Comparison of ENCODE assay signal across 8 cellular contexts in genomic region chr9:136694163-136694864, GRCh38. TPM values are rescaled to one million over a fixed set of nuclear protein-coding genes. Genes with fewer than 3 reads are reported as not detected.
DNase-seq lines count a peak whose midpoint lies in the region; ATAC-seq and TF ChIP-seq lines count a peak whose summit lies in the region.

No MANE protein-coding gene starts in this region.

- no peak overlapping the region for H3K4ac ChIP-seq in IMR-90 (ENCODE audit: low read depth, low read length)

- no peak for TF ChIP-seq POLR2A in IMR-90 (IDR thresholded peaks at IDR 0.05; ENCODE audit: low read depth, low read length)

- TF ChIP-seq CTCF in IMR-90 (conservative IDR thresholded peaks at IDR 0.05; ENCODE audit: low read depth, low read length) (peak; percentile 59), smooth muscle cell (IDR thresholded peaks at IDR 0.05; ENCODE audit: borderline replicate concordance, insufficient read depth, poor library complexity, severe bottlenecking) (peak; percentile 63)

- H3K79me1 ChIP-seq in IMR-90 (ENCODE audit: low read depth in 1 of 2, low read length in 2 of 2): no peaks in the 10 kb centered on the region

- peak; percentile 62 for TF ChIP-seq RAD21 in IMR-90 (IDR thresholded peaks at IDR 0.05; ENCODE audit: low read length)

- H3K79me2 ChIP-seq in smooth muscle cell (ENCODE audit: low read depth): no peaks in the 10 kb centered on the region

- DNase-seq in DMS 273 (lab: John Stamatoyannopoulos, UW; ENCODE audit: unreplicated experiment) (peak; percentile 74), DMS 273 treated with DMSO at 0.1 percent for 48 hours (lab: John Stamatoyannopoulos, UW) (no peak), IMR-90 (peak; percentile 18), left cardiac atrium (peak; percentile 72), smooth muscle cell (lab: John Stamatoyannopoulos, UW; ENCODE audit: unreplicated experiment) (no peak), cerebellar nuclear complex (lab: John Stamatoyannopoulos, UW) (no peak)
- no peak for DNase-seq in activated T-cell treated with anti-CD3 and anti-CD28 coated beads, Interleukin-2, amount 50 U/mL, for 4 hours
- no peak for DNase-seq in activated effector memory CD4-positive, alpha-beta T cell treated with anti-CD3 and anti-CD28 coated beads, Interleukin-2, amount 50 U/mL, for 16 hours

- H3K4me3 Mint-ChIP-seq in activated T-cell treated with anti-CD3 and anti-CD28 coated beads, Interleukin-2, amount 50 U/mL, for 4 hours: no peak overlapping the region

- dilution Hi-C loops in IMR-90 (cut with HindIII; ENCODE audit: low sequenced_read_pairs, unreplicated experiment): no loop called here

- H3K4me2 ChIP-seq in IMR-90 (ENCODE audit: low read depth, low read length) (no peak overlapping the region), smooth muscle cell (no peak overlapping the region)

- H2AK9ac ChIP-seq in IMR-90 (replicated peaks; ENCODE audit: low read depth, low read length, poor library complexity): no peak overlapping the region

- no peak overlapping the region for H2BK5ac ChIP-seq in IMR-90 (ENCODE audit: low read depth, low read length, poor library complexity, severe bottlenecking)

- H3K18ac ChIP-seq in IMR-90 (ENCODE audit: low read depth, low read length): no peak overlapping the region

- CTCF ChIA-PET in IMR-90 (lab: Yijun Ruan, JAX): interaction anchor here (0.8 to 1.0 kb wide), 2 partner anchors 14 to 209 kb away, joined by 3 read pairs; no protein-coding TSS in a partner anchor

- no peak overlapping the region for H4K5ac ChIP-seq in IMR-90 (ENCODE audit: low read depth, low read length)

- no peaks in the 10 kb centered on the region for H3K36me3 Mint-ChIP-seq in activated T-cell treated with anti-CD3 and anti-CD28 coated beads, Interleukin-2, amount 50 U/mL, for 4 hours (ENCODE audit: insufficient read depth)

- H3K27me3 ChIP-seq in IMR-90 (ENCODE audit: control insufficient read depth, insufficient read depth, low read length) (peaks cover 13% of the 10 kb centered on the region; the same call in 1 of the 2 replicates), smooth muscle cell (ENCODE audit: low read depth) (no peaks in the 10 kb centered on the region)

- H3K9me1 ChIP-seq in IMR-90 (ENCODE audit: insufficient read depth, low read length): no peaks in the 10 kb centered on the region

- H3K36me3 ChIP-seq in IMR-90 (ENCODE audit: control insufficient read depth, insufficient read depth, low read length) (no peaks in the 10 kb centered on the region), smooth muscle cell (ENCODE audit: low read depth) (no peaks in the 10 kb centered on the region)

- in situ Hi-C loops in IMR-90 (cut with MboI; ENCODE audit: low sequenced_read_pairs): no loop called here

- no peak overlapping the region for H3K14ac ChIP-seq in IMR-90 (replicated peaks; ENCODE audit: low read depth, low read length)

- peaks cover 21% of the 10 kb centered on the region for H3K27me3 Mint-ChIP-seq in activated T-cell treated with anti-CD3 and anti-CD28 coated beads, Interleukin-2, amount 50 U/mL, for 4 hours (ENCODE audit: low read depth)

- H3K27ac ChIP-seq in IMR-90 (ENCODE audit: insufficient read depth, low read length) (no peak overlapping the region), smooth muscle cell (ENCODE audit: low read depth) (peak overlapping the region; percentile 64)

- no peak overlapping the region for H4K91ac ChIP-seq in IMR-90 (ENCODE audit: insufficient read depth, low read depth, low read length)

- H3K9me3 Mint-ChIP-seq in activated T-cell treated with anti-CD3 and anti-CD28 coated beads, Interleukin-2, amount 50 U/mL, for 4 hours: no peaks in the 10 kb centered on the region

- ATAC-seq in IMR-90 (ENCODE audit: low read depth) (peak; percentile 82), left cardiac atrium (peak; percentile 35 to 60)
- peak; percentile 70 to 73 for ATAC-seq in activated T-cell treated with anti-CD3 and anti-CD28 coated beads, Interleukin-2, amount 50 U/mL, for 4 hours

- WGBS in IMR-90 (ENCODE audit: extremely low coverage in 2 of 2, insufficient read length in 1 of 2), 2 experiments: 43% methylated on average over 18 of the region's 32 CpGs; no CpG with 5 or more reads in 1 of the 2 experiments
- 54% methylated on average over 26 of the region's 32 CpGs for whole genome bisulfite sequencing in smooth muscle cell (ENCODE audit: low lambda C conversion rate)

- H2BK15ac ChIP-seq in IMR-90 (ENCODE audit: low read depth, low read length): no peak overlapping the region

- H4K20me1 ChIP-seq in IMR-90 (ENCODE audit: insufficient read depth, low read length) (no peaks in the 10 kb centered on the region), smooth muscle cell (ENCODE audit: low read depth) (no peaks in the 10 kb centered on the region)

- H2AFZ ChIP-seq in IMR-90 (replicated peaks; ENCODE audit: low read length, poor library complexity): no peak overlapping the region
- H2AFZ ChIP-seq in smooth muscle cell (ENCODE audit: low read depth): no peak overlapping the region

- H3K23ac ChIP-seq in IMR-90 (ENCODE audit: low read depth, low read length): no peak overlapping the region

- H2AK5ac ChIP-seq in IMR-90 (ENCODE audit: low read depth, low read length): no peak overlapping the region

- H4K8ac ChIP-seq in IMR-90 (ENCODE audit: low read depth in 2 of 2, low read length in 2 of 2): no peak overlapping the region

- H3K4me1 Mint-ChIP-seq in activated T-cell treated with anti-CD3 and anti-CD28 coated beads, Interleukin-2, amount 50 U/mL, for 4 hours (ENCODE audit: low read depth): peaks cover 2% of the 10 kb centered on the region

- H3K56ac ChIP-seq in IMR-90 (ENCODE audit: extremely low read depth, insufficient read depth, low read length): no peak overlapping the region

- H3K9me3 ChIP-seq in IMR-90 (ENCODE audit: control insufficient read depth, insufficient read depth, low read length) (no peaks in the 10 kb centered on the region), smooth muscle cell (replicated peaks; ENCODE audit: low read depth) (no peaks in the 10 kb centered on the region)

- H3K4me3 ChIP-seq in IMR-90 (ENCODE audit: insufficient read depth, low read depth, low read length) (no peak overlapping the region), smooth muscle cell (no peak overlapping the region)

- H2BK20ac ChIP-seq in IMR-90 (ENCODE audit: low read depth, low read length): no peak overlapping the region

- H3K4me1 ChIP-seq in IMR-90 (ENCODE audit: control insufficient read depth, insufficient read depth, low read length) (0 out of 2 replicates have a peak, but pooled peaks cover 2% of the 10 kb centered on the region), smooth muscle cell (ENCODE audit: low read depth) (no peaks in the 10 kb centered on the region)

- POLR2A ChIA-PET in IMR-90 (lab: Charles Lee; ENCODE audit: unreplicated experiment): no interaction called here

- H2BK120ac ChIP-seq in IMR-90 (ENCODE audit: low read depth, low read length): no peak overlapping the region

- BruUV-seq in IMR-90 (replicated peaks; lab: Mats Ljungman, UMichigan): no TSS peak

- H3K9ac ChIP-seq in IMR-90 (ENCODE audit: low read depth, low read length): no peak overlapping the region
- no peak overlapping the region for H3K9ac ChIP-seq in smooth muscle cell (ENCODE audit: low read depth)

- no peaks in the 10 kb centered on the region for H3F3A ChIP-seq in smooth muscle cell (ENCODE audit: low read depth)

- intact Hi-C loops in IMR-90 (cut with micrococcal nuclease): no loop called here
- intact Hi-C loops in left cardiac atrium (cut with DNase I): loop anchor here (5.0 to 10.0 kb wide), 2 partner anchors 47 to 50 kb away; no protein-coding TSS in a partner anchor

RNA-seq across cellular contexts. Expression of gene AGPAT2, which starts 7.1 kb away (rescaled TPM):
- total RNA-seq in IMR-90 (2012; rRNA removed) (16.1 and 18.9 TPM in 2 replicates), left cardiac atrium (100 to 1,000 TPM; 154 TPM), smooth muscle cell (42.9 and 48.6 TPM in 2 replicates)
- polyA plus RNA-seq in IMR-90 (2012; rRNA removed) (37.2 and 39.5 TPM in 2 replicates), smooth muscle cell (105 and 122 TPM in 2 replicates)
- 22.2 and 63.1 TPM in 2 replicates for polyA plus RNA-seq in IMR-90 (2012; cell fraction: cytosol; rRNA removed)
- 54.0 and 103 TPM in 2 replicates for polyA plus RNA-seq in IMR-90 (2012; cell fraction: nucleus; rRNA removed; ENCODE audit: low replicate concordance)
- total RNA-seq in activated T-cell treated with anti-CD3 and anti-CD28 coated beads, Interleukin-2, amount 50 U/mL, for 4 hours: 10 to 100 TPM; 11.4 to 14.3 (median 11.7) TPM

RNA-seq across cellular contexts. Expression of gene DIPK1B, which starts 18.1 kb away (rescaled TPM):
- total RNA-seq in IMR-90 (2012; rRNA removed): 3.1 and 3.4 TPM in 2 replicates
- 7.1 and 8.5 TPM in 2 replicates for polyA plus RNA-seq in IMR-90 (2012; rRNA removed)
- polyA plus RNA-seq in IMR-90 (2012; cell fraction: cytosol; rRNA removed): 7.2 and 17.0 TPM in 2 replicates
- 9.5 and 25.7 TPM in 2 replicates for polyA plus RNA-seq in IMR-90 (2012; cell fraction: nucleus; rRNA removed; ENCODE audit: low replicate concordance)
- under 1 TPM in 2 of 3 donors, not detected in 1; 0.16 to 0.18 TPM for total RNA-seq in activated T-cell treated with anti-CD3 and anti-CD28 coated beads, Interleukin-2, amount 50 U/mL, for 4 hours
- 10 to 100 TPM; 23.2 to 35.2 TPM for total RNA-seq in left cardiac atrium
- total RNA-seq in smooth muscle cell: 14.6 and 25.5 TPM in 2 replicates
- 57.8 and 58.5 TPM in 2 replicates for polyA plus RNA-seq in smooth muscle cell

RNA-seq across cellular contexts. Expression of gene EGFL7, which starts 31.6 kb away (rescaled TPM):
- total RNA-seq in IMR-90 (2012; rRNA removed) (1.4 and 2.2 TPM in 2 replicates), left cardiac atrium (100 to 1,000 TPM in 1 of 2 donors, 10 to 100 TPM in 1; 86.6 to 138 TPM), smooth muscle cell (60.3 and 61.8 TPM in 2 replicates)
- polyA plus RNA-seq in IMR-90 (2012; rRNA removed) (10.4 and 16.4 TPM in 2 replicates), smooth muscle cell (196 and 239 TPM in 2 replicates)
- polyA plus RNA-seq in IMR-90 (2012; cell fraction: cytosol; rRNA removed): 9.6 and 22.1 TPM in 2 replicates
- polyA plus RNA-seq in IMR-90 (2012; cell fraction: nucleus; rRNA removed; ENCODE audit: low replicate concordance): 7.1 and 18.2 TPM in 2 replicates
- total RNA-seq in activated T-cell treated with anti-CD3 and anti-CD28 coated beads, Interleukin-2, amount 50 U/mL, for 4 hours: 1 to 10 TPM; 2.3 to 4.3 (median 3.2) TPM

RNA-seq across cellular contexts. Expression of gene LCN10, which starts 48.4 kb away (rescaled TPM):
- total RNA-seq in IMR-90 (2012; rRNA removed): not detected in 2 replicates
- not detected in 2 replicates for polyA plus RNA-seq in IMR-90 (2012; rRNA removed)
- polyA plus RNA-seq in IMR-90 (2012; cell fraction: cytosol; rRNA removed): 0.03 TPM in 1 of 2 replicates, not detected in the other
- not detected in 2 replicates for polyA plus RNA-seq in IMR-90 (2012; cell fraction: nucleus; rRNA removed; ENCODE audit: low replicate concordance)
- total RNA-seq in activated T-cell treated with anti-CD3 and anti-CD28 coated beads, Interleukin-2, amount 50 U/mL, for 4 hours: 1 to 10 TPM in 2 of 3 donors, under 1 TPM in 1; 0.82 to 2.4 (median 2.1) TPM
- 10 to 100 TPM in 1 of 2 donors, 1 to 10 TPM in 1; 9.3 to 20.1 TPM for total RNA-seq in left cardiac atrium
- not detected in 2 replicates for total RNA-seq in smooth muscle cell
- not detected in 2 replicates for polyA plus RNA-seq in smooth muscle cell

RNA-seq across cellular contexts. Expression of gene LCN6, which starts 54.0 kb away (rescaled TPM):
- total RNA-seq in IMR-90 (2012; rRNA removed): not detected in 2 replicates
- polyA plus RNA-seq in IMR-90 (2012; rRNA removed): not detected in 2 replicates
- polyA plus RNA-seq in IMR-90 (2012; cell fraction: cytosol; rRNA removed): not detected in 2 replicates
- not detected in 2 replicates for polyA plus RNA-seq in IMR-90 (2012; cell fraction: nucleus; rRNA removed; ENCODE audit: low replicate concordance)
- total RNA-seq in activated T-cell treated with anti-CD3 and anti-CD28 coated beads, Interleukin-2, amount 50 U/mL, for 4 hours: not detected
- total RNA-seq in left cardiac atrium: 10 to 100 TPM; 18.2 to 51.8 TPM
- total RNA-seq in smooth muscle cell: not detected in 2 replicates
- polyA plus RNA-seq in smooth muscle cell: not detected in 2 replicates

Comparison
In these comparisons a context has a peak if more than half of its experiments do, and no peak if none do; other contexts are left out.
1. DNase-seq: peak in DMS 273 (single experiment), IMR-90 (single experiment) and left cardiac atrium (single experiment); none in DMS 273 treated with DMSO at 0.1 percent for 48 hours (single experiment), activated T-cell treated with anti-CD3 and anti-CD28 coated beads, Interleukin-2, amount 50 U/mL, for 4 hours (single experiment), smooth muscle cell (single experiment), activated effector memory CD4-positive, alpha-beta T cell treated with anti-CD3 and anti-CD28 coated beads, Interleukin-2, amount 50 U/mL, for 16 hours (single experiment) and cerebellar nuclear complex (0 of 2).
2. RNA of gene EGFL7, which starts 31.6 kb away (total RNA-seq): 86.6 to 138 TPM in left cardiac atrium and 60.3 to 61.8 TPM in smooth muscle cell; 2.3 to 4.3 TPM in activated T-cell treated with anti-CD3 and anti-CD28 coated beads, Interleukin-2, amount 50 U/mL, for 4 hours and 1.4 to 2.2 TPM in IMR-90; every median in the first group is over 10 times any median in the second.
3. Peak in every context shown above with its lines, with median percentiles within 50 percentile points of each other: ATAC-seq.